ENCODE assay signal across 19 cellular contexts in genomic region chr6:165448210-165448609, GRCh38.
"Had no signal": no experiment of that assay in that cellular context is flagged by ENCODE, and none has a peak within 500 bp of the region (broad histone marks: within the 10 kb centered on the region; RNA-seq: fewer than 3 reads in every experiment).

No MANE protein-coding gene starts in this region.

- H3K9me3 Mint-ChIP-seq: activated T-helper 2 cell treated with anti-CD3 and anti-CD28 coated beads, Interferon-gamma antibody, Interleukin-2, Interleukin-4, amounts not matched to agents 10 μg/mL and 5 μg/mL and 100 μg/mL, durations not matched to agents 14 hours and 24 hours and 36 hours had no signal

- H3K27me3 Mint-ChIP-seq: activated CD4-positive, alpha-beta memory T cell treated with anti-CD3 and anti-CD28 coated beads, Interleukin-2, amount 10 ng/mL, durations not matched to agents 7 days and 5 days; natural killer cell treated with Interleukin-12 subunit alpha and Interleukin-12 subunit beta and Interleukin-15 and Interleukin-18, amount 100 ng/mL, for 72 hours; stimulated activated naive B cell treated with anti-CD40 and anti-IgM and Interleukin-4, amounts not matched to agents 10 μg/mL and 1 μg/mL and 100 μg/mL, for 72 hours; T-cell had no signal

- H3K27ac Mint-ChIP-seq: activated CD4-positive, alpha-beta memory T cell treated with anti-CD3 and anti-CD28 coated beads, Interleukin-2, amount 10 ng/mL, durations not matched to agents 7 days and 5 days; activated T-helper 2 cell treated with anti-CD3 and anti-CD28 coated beads, Interferon-gamma antibody, Interleukin-2, Interleukin-4, amounts not matched to agents 10 μg/mL and 5 μg/mL and 100 μg/mL, durations not matched to agents 14 hours and 24 hours and 36 hours; mesothelial cell of epicardium; natural killer cell treated with Interleukin-12 subunit alpha and Interleukin-12 subunit beta and Interleukin-15 and Interleukin-18, amount 100 ng/mL, for 72 hours; stimulated activated naive B cell treated with anti-CD40 and anti-IgM and Interleukin-4, amounts not matched to agents 10 μg/mL and 1 μg/mL and 100 μg/mL, for 72 hours; T-cell had no signal

- H3K4me1 Mint-ChIP-seq: activated CD4-positive, alpha-beta memory T cell treated with anti-CD3 and anti-CD28 coated beads, Interleukin-2, amount 10 ng/mL, durations not matched to agents 7 days and 5 days; stimulated activated naive B cell treated with anti-CD40 and anti-IgM and Interleukin-4, amounts not matched to agents 10 μg/mL and 1 μg/mL and 100 μg/mL, for 72 hours; T-cell had no signal

- H3K4me3 Mint-ChIP-seq: activated CD4-positive, alpha-beta memory T cell treated with anti-CD3 and anti-CD28 coated beads, Interleukin-2, amount 10 ng/mL, durations not matched to agents 7 days and 5 days; mesothelial cell of epicardium; natural killer cell treated with Interleukin-12 subunit alpha and Interleukin-12 subunit beta and Interleukin-15 and Interleukin-18, amount 100 ng/mL, for 72 hours; stimulated activated naive B cell treated with anti-CD40 and anti-IgM and Interleukin-4, amounts not matched to agents 10 μg/mL and 1 μg/mL and 100 μg/mL, for 72 hours; T-cell had no signal

- DNase-seq: activated CD4-positive, alpha-beta memory T cell treated with anti-CD3 and anti-CD28 coated beads, Interleukin-2, amount 10 ng/mL, durations not matched to agents 7 days and 5 days; activated CD4-positive, alpha-beta T cell treated with anti-CD3 and anti-CD28 coated beads for 48 hours; activated CD4-positive, CD25-positive, alpha-beta regulatory T cell; activated naive CD4-positive, alpha-beta T cell treated with Interleukin-2 at 50 U/mL for 16 hours; activated T-cell treated with anti-CD3 and anti-CD28 coated beads, Interleukin-2, amount 50 U/mL, for 1 hour; body of pancreas; caudate nucleus; dorsolateral prefrontal cortex; gastrocnemius medialis; heart left ventricle; left colon; lower lobe of right lung; spleen; stimulated activated naive B cell treated with anti-CD40 and anti-IgM and Interleukin-4, amounts not matched to agents 10 μg/mL and 1 μg/mL and 100 μg/mL, for 72 hours; T-cell; T-helper 9 cell had no signal

- H3K4me3 ChIP-seq: body of pancreas, dorsolateral prefrontal cortex, gastrocnemius medialis, heart left ventricle, lower lobe of right lung, spleen had no signal

- H3K36me3 Mint-ChIP-seq: natural killer cell treated with Interleukin-12 subunit alpha and Interleukin-12 subunit beta and Interleukin-15 and Interleukin-18, amount 100 ng/mL, for 72 hours; stimulated activated naive B cell treated with anti-CD40 and anti-IgM and Interleukin-4, amounts not matched to agents 10 μg/mL and 1 μg/mL and 100 μg/mL, for 72 hours; T-cell had no signal
